9 cellular contexts compared by ENCODE assay signal in genomic region chr16:65822148-65822547, GRCh38.
"Had no signal": no experiment of that assay in that cellular context is flagged by ENCODE, and none has a peak within 500 bp of the region (broad histone marks: within the 10 kb centered on the region; RNA-seq: fewer than 3 reads in every experiment).

No MANE protein-coding gene starts in this region.

- H3K27ac Mint-ChIP-seq: H9, HFFc6 had no signal

- H3K9me3 ChIP-seq: HAP-1 had no signal

- H3K9me3 Mint-ChIP-seq: H9, HFFc6 had no signal

- H3K4me3 Mint-ChIP-seq: H9, HFFc6 had no signal

- ATAC-seq: HCT116 had no signal

- H2AFZ ChIP-seq: GM23248 had no signal

- H3K27ac ChIP-seq: GM23248 had no signal

- H3K4me1 ChIP-seq: HAP-1 had no signal

- H3K4me3 ChIP-seq: GM23248, HAP-1 had no signal

- H3K9ac ChIP-seq: GM23248 had no signal

- H3K36me3 ChIP-seq: HAP-1 had no signal

- FAIRE-seq: H54 had no signal

- DNase-seq: GM23248, GOT3, H7, H9, HCEC 1CT, HFFc6 had no signal
